Comparison of ENCODE assay signal across 15 cellular contexts in genomic region chr2:235021752-235022151, GRCh38.
DNase-seq lines count a peak whose midpoint lies in the region; ATAC-seq, FAIRE-seq and TF ChIP-seq lines count a peak whose summit lies in the region.
"Had no signal": no experiment of that assay in that cellular context is flagged by ENCODE, and none has a peak within 500 bp of the region (broad histone marks: within the 10 kb centered on the region; RNA-seq: fewer than 3 reads in every experiment).

No MANE protein-coding gene starts in this region.

- H3K23me2 ChIP-seq in H9 (ENCODE audit: insufficient read length, low read depth, low read length, poor library complexity, severe bottlenecking), result no peaks in the 10 kb centered on the region

- no peak overlapping the region for H3K27ac Mint-ChIP-seq in H9
- H3K27ac Mint-ChIP-seq: T-cell had no signal

- peaks cover 29 to 33% of the 10 kb centered on the region in 2 experiments for H3K4me1 Mint-ChIP-seq in H9
- H3K4me1 Mint-ChIP-seq: T-cell had no signal

- peak; percentile 24 for DNase-seq in NCI-H446 treated with DMSO at 0.1 percent for 48 hours (lab: John Stamatoyannopoulos, UW)
- no peak for DNase-seq in NCI-H446 (lab: John Stamatoyannopoulos, UW)
- peak; percentile 50 to 91 for DNase-seq in SW 1271 (lab: John Stamatoyannopoulos, UW)
- DNase-seq in fibroblast of pulmonary artery (ENCODE audit: low read depth), result peak; percentile 80
- peak; percentile 47 for DNase-seq in urothelium cell line (ENCODE audit: low spot score)
- no peak for DNase-seq in H9
- no peak for DNase-seq in stimulated activated naive CD8-positive, alpha-beta T cell treated with anti-CD3 and anti-CD28 coated beads, Interleukin-15, Interleukin-2, amounts not matched to agents 100 U/mL and 50 U/mL, for 24 hours
- no peak for DNase-seq in iPS-NIHi7 (ENCODE audit: extremely low spot score)
- DNase-seq: activated CD4-positive, alpha-beta T cell treated with anti-CD3 and anti-CD28 coated beads, Interleukin-2, amount 50 U/mL, for 48 hours; activated naive CD4-positive, alpha-beta T cell treated with anti-CD3 and anti-CD28 coated beads, Interleukin-2, amount 50 U/mL, for 16 hours; GDM1; right cardiac atrium; T-cell; thyroid gland had no signal

- no peak overlapping the region for H3K27ac ChIP-seq in H9 (ENCODE audit: insufficient read length, low read depth, low read length)
- H3K27ac ChIP-seq: thyroid gland had no signal

- no CpG with 5 or more reads among the region's 2 CpGs for WGBS in H9 (ENCODE audit: extremely low coverage, insufficient read length, low lambda C conversion rate)

- H2BK5ac ChIP-seq in H9 (ENCODE audit: insufficient read length, low read length), result no peak overlapping the region

- no peak for ATAC-seq in stimulated activated naive CD8-positive, alpha-beta T cell treated with anti-CD3 and anti-CD28 coated beads, Interleukin-15, Interleukin-2, amounts not matched to agents 100 U/mL and 50 U/mL, for 24 hours
- ATAC-seq: right cardiac atrium, T-cell had no signal

- H4K91ac ChIP-seq in H9 (ENCODE audit: insufficient read length, low read depth, low read length), result no peak overlapping the region

- no peak overlapping the region for H3K4me2 ChIP-seq in H9 (ENCODE audit: insufficient read depth, insufficient read length, low read length)

- no peak overlapping the region for H3K56ac ChIP-seq in H9 (ENCODE audit: insufficient read length, low read depth, low read length)

- H4K20me1 ChIP-seq in H9 (ENCODE audit: control insufficient read depth, insufficient read depth, insufficient read length), result no peaks in the 10 kb centered on the region

- no peaks in the 10 kb centered on the region for H3K79me1 ChIP-seq in H9 (ENCODE audit: insufficient read depth, low read depth, low read length, poor library complexity, severe bottlenecking)

- H3K4me3 ChIP-seq in fibroblast of pulmonary artery (replicated peaks; ENCODE audit: low read depth, low read length), result no peak overlapping the region
- H3K4me3 ChIP-seq: thyroid gland had no signal

- no peak overlapping the region for H3K9ac ChIP-seq in H9 (ENCODE audit: extremely low read depth, insufficient read length, low read length)

- H3K4ac ChIP-seq in H9 (ENCODE audit: low read depth, low read length), result no peak overlapping the region

- no peak overlapping the region for H4K8ac ChIP-seq in H9 (replicated peaks; ENCODE audit: insufficient read length, low read depth, low read length)

- no peak for TF ChIP-seq CTCF in fibroblast of pulmonary artery (IDR thresholded peaks at IDR 0.05; ENCODE audit: low read length, missing control alignments)
- no peak for TF ChIP-seq CTCF in H9 (conservative IDR thresholded peaks at IDR 0.05)

- no peak overlapping the region for H2BK12ac ChIP-seq in H9 (ENCODE audit: insufficient read length, low read depth, low read length)

- no peak overlapping the region for H2AFZ ChIP-seq in H9 (ENCODE audit: low read length)

- H3K9me3 Mint-ChIP-seq in H9, result no peaks in the 10 kb centered on the region; a peak in 1 of 5 replicates
- H3K9me3 Mint-ChIP-seq: T-cell had no signal

- H3K4me1 ChIP-seq in H9 (ENCODE audit: insufficient read depth, low read length), result peaks cover 4% of the 10 kb centered on the region; the same call in 1 of the 2 replicates

- peaks cover under 1 to 36% (median 36%) of the 10 kb centered on the region in 3 experiments; a peak in 5 of 7 replicates for H3K36me3 Mint-ChIP-seq in H9 (ENCODE audit: insufficient read depth in 1 of 3, low read depth in 3 of 3)
- H3K36me3 Mint-ChIP-seq: T-cell had no signal

- no peak overlapping the region for H2BK120ac ChIP-seq in H9 (ENCODE audit: low read depth, low read length, poor library complexity, severe bottlenecking)

- no peak overlapping the region for H3K18ac ChIP-seq in H9 (ENCODE audit: insufficient read length, low read depth, low read length)

- no peaks in the 10 kb centered on the region for H3K27me3 ChIP-seq in H9 (ENCODE audit: insufficient read depth, low read length)
- H3K27me3 ChIP-seq: thyroid gland had no signal

- H3K27me3 Mint-ChIP-seq in H9 (ENCODE audit: low read depth), result no peaks in the 10 kb centered on the region

- no peak overlapping the region for H2BK20ac ChIP-seq in H9 (ENCODE audit: low read depth, low read length, poor library complexity, severe bottlenecking)

- H2BK15ac ChIP-seq in H9 (ENCODE audit: low read depth, low read length), result no peak overlapping the region

- no peak overlapping the region for H4K5ac ChIP-seq in H9 (ENCODE audit: insufficient read length, low read depth, low read length)

- H3K14ac ChIP-seq in H9 (ENCODE audit: insufficient read depth, low read length), result no peak overlapping the region

- FAIRE-seq in urothelium cell line (lab: Jason Lieb, UNC), result peak; percentile 71
- FAIRE-seq: A204.1 had no signal

- no peaks in the 10 kb centered on the region for H3K9me3 ChIP-seq in H9 (ENCODE audit: control insufficient read depth, low read depth, low read length)
- H3K9me3 ChIP-seq: thyroid gland had no signal

- H3K79me2 ChIP-seq in H9 (ENCODE audit: insufficient read depth, low read length), result peaks cover 2% of the 10 kb centered on the region; the same call in 1 of the 2 replicates

- no peak overlapping the region for H2AK5ac ChIP-seq in H9 (ENCODE audit: insufficient read length, low read length)

- no peak overlapping the region for H3T11ph ChIP-seq in H9 (ENCODE audit: low read length)

- no peak overlapping the region for H3K4me3 Mint-ChIP-seq in H9
- H3K4me3 Mint-ChIP-seq: T-cell had no signal

- H3K23ac ChIP-seq in H9 (ENCODE audit: insufficient read length, low read depth, low read length), result no peak overlapping the region

Comparison
In these comparisons a context has a peak if more than half of its experiments do, and no peak if none do; other contexts are left out.
1. DNase-seq: peak in NCI-H446 treated with DMSO at 0.1 percent for 48 hours (single experiment), SW 1271 (2 of 2), fibroblast of pulmonary artery (single experiment) and urothelium cell line (single experiment); none in NCI-H446 (0 of 2), H9 (single experiment), stimulated activated naive CD8-positive, alpha-beta T cell treated with anti-CD3 and anti-CD28 coated beads, Interleukin-15, Interleukin-2, amounts not matched to agents 100 U/mL and 50 U/mL, for 24 hours (single experiment) and iPS-NIHi7 (single experiment).